Comparison of ENCODE assay signal across 1 cellular context in genomic region chr1:168285419-168285790, GRCh38.
TF ChIP-seq lines count a peak whose summit lies in the region.

No MANE protein-coding gene starts in this region.

TF ChIP-seq in WTC11, 78 proteins besides CTCF, POLR2A, EP300 and RAD21 (continued from another document):
- TF ChIP-seq USF2 (CRISPR knock-in tag; IDR thresholded peaks at IDR 0.05) (no peak), ZNF512 (CRISPR knock-in tag; IDR thresholded peaks at IDR 0.05; ENCODE audit: borderline replicate concordance) (no peak), PREB (CRISPR knock-in tag; IDR thresholded peaks at IDR 0.05; ENCODE audit: borderline replicate concordance) (no peak), AR (CRISPR knock-in tag; IDR thresholded peaks at IDR 0.05) (no peak), ZNF263 (CRISPR knock-in tag; IDR thresholded peaks at IDR 0.05; ENCODE audit: low read depth) (no peak), NR2C2 (CRISPR knock-in tag; IDR thresholded peaks at IDR 0.05) (no peak), MLX (CRISPR knock-in tag; IDR thresholded peaks at IDR 0.05) (no peak), NR1H2 (CRISPR knock-in tag; IDR thresholded peaks at IDR 0.05) (no peak), RORB (CRISPR knock-in tag; IDR thresholded peaks at IDR 0.05) (no peak), USF1 (CRISPR knock-in tag; IDR thresholded peaks at IDR 0.05) (no peak), SMAD3 (CRISPR knock-in tag; IDR thresholded peaks at IDR 0.05; ENCODE audit: borderline replicate concordance) (no peak), FOXP4 (CRISPR knock-in tag; IDR thresholded peaks at IDR 0.05) (no peak), E2F1 (CRISPR knock-in tag; IDR thresholded peaks at IDR 0.05) (no peak)
